Comparison of ENCODE assay signal across 14 cellular contexts in genomic region chr1:10263450-10264082, GRCh38.
"Had no signal": no experiment of that assay in that cellular context is flagged by ENCODE, and none has a peak within 500 bp of the region (broad histone marks: within the 10 kb centered on the region; RNA-seq: fewer than 3 reads in every experiment).

No MANE protein-coding gene starts in this region.

- ATAC-seq: activated CD8-positive, alpha-beta memory T cell treated with anti-CD3 and anti-CD28 coated beads, Interleukin-2, amount 10 ng/mL, durations not matched to agents 7 days and 5 days; natural killer cell treated with Interleukin-12 subunit alpha and Interleukin-12 subunit beta and Interleukin-15 and Interleukin-18, amount 100 ng/mL, for 72 hours had no signal

- H3K27me3 ChIP-seq: thyroid gland had no signal

- H3K9me3 ChIP-seq: thyroid gland had no signal

- H3K4me3 ChIP-seq: thyroid gland had no signal

- H3K4me1 ChIP-seq: thyroid gland had no signal

- DNase-seq: activated B cell treated with CpG ODN at 0.5 μM for 24 hours; activated CD4-positive, alpha-beta memory T cell treated with anti-CD3 and anti-CD28 coated beads, Interleukin-2, amount 10 ng/mL, durations not matched to agents 7 days and 5 days; activated CD4-positive, alpha-beta T cell treated with anti-CD3 and anti-CD28 coated beads for 48 hours; activated CD8-positive, alpha-beta memory T cell treated with anti-CD3 and anti-CD28 coated beads, Interleukin-2, amount 10 ng/mL, durations not matched to agents 7 days and 5 days; dermis blood vessel endothelial cell; erythroblast; foreskin melanocyte; occipital lobe; posterior cingulate gyrus; retina; stimulated activated CD8-positive, alpha-beta memory T cell treated with anti-CD3 and anti-CD28 coated beads, Interleukin-4, amount 100 ng/mL, for 48 hours; stimulated activated naive CD4-positive, alpha-beta T cell; thyroid gland had no signal
